21 cellular contexts compared by ENCODE assay signal in the genomic region with DNA sequence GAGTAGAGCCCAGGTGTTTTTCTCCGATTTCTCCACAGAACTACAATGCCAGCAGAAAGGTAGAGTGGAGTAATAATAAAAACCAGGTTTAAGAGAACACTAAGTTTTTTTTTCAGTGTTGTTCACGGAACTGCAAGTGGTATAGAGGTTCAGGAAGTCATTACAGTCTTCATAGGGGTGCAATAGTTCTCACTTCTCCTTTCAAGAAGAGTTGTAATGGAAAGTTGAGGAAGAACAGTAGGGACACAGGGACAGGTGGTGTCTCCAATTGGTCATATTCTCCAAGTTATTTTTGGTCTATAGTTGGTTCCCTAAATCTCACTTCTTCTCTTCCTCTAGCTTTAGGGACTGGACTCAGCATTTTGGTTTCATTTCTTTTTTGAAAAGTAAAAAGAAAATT.
"Had no signal": no experiment of that assay in that cellular context is flagged by ENCODE, and none has a peak within 500 bp of the region (broad histone marks: within the 10 kb centered on the region; RNA-seq: fewer than 3 reads in every experiment).

No MANE protein-coding gene starts in this region.

- H3K27ac ChIP-seq: brain microvascular endothelial cell, coronary artery, esophagus squamous epithelium, left ventricle myocardium inferior, tibial nerve had no signal

- H3K9me3 ChIP-seq: esophagus squamous epithelium had no signal

- DNase-seq: activated CD4-positive, alpha-beta T cell treated with anti-CD3 and anti-CD28 coated beads, Interleukin-2, amount 50 U/mL, for 4 hours; activated CD4-positive, CD25-positive, alpha-beta regulatory T cell treated with anti-CD3 and anti-CD28 coated beads, Interleukin-2, amount 50 U/mL, for 72 hours; activated naive CD4-positive, alpha-beta T cell treated with Interleukin-2 at 50 U/mL for 16 hours; anterior cingulate cortex; brain microvascular endothelial cell; effector CD4-positive, alpha-beta T cell; esophagus squamous epithelium; hippocampal formation; left ventricle myocardium inferior; mesendoderm; nephron progenitor cell; occipital lobe; right cardiac atrium; stimulated activated CD4-positive, alpha-beta T cell treated with anti-CD3 and anti-CD28 coated beads, Interleukin-4, amount 100 ng/mL, for 4 hours; stimulated activated CD8-positive, alpha-beta memory T cell treated with anti-CD3 and anti-CD28 coated beads, Interleukin-4, amount 100 ng/mL, for 48 hours; stimulated activated naive CD4-positive, alpha-beta T cell treated with Interleukin-2 at 50 U/mL for 16 hours; substantia nigra had no signal

- ATAC-seq: activated T-helper 17 cell treated with anti-CD3 and anti-CD28 coated beads, Interleukin-2, amount 50 U/mL, for 72 hours; right cardiac atrium had no signal

- H3K36me3 ChIP-seq: brain microvascular endothelial cell, esophagus squamous epithelium, left ventricle myocardium inferior, tibial nerve had no signal

- H3K4me1 ChIP-seq: esophagus squamous epithelium, left ventricle myocardium inferior, tibial nerve had no signal

- H3K4me3 ChIP-seq: coronary artery, esophagus squamous epithelium, left ventricle myocardium inferior, smooth muscle cell, tibial nerve had no signal

- H3K4me2 ChIP-seq: smooth muscle cell had no signal

- H3K27me3 ChIP-seq: brain microvascular endothelial cell, esophagus squamous epithelium, tibial nerve had no signal
